In the genomic region with DNA sequence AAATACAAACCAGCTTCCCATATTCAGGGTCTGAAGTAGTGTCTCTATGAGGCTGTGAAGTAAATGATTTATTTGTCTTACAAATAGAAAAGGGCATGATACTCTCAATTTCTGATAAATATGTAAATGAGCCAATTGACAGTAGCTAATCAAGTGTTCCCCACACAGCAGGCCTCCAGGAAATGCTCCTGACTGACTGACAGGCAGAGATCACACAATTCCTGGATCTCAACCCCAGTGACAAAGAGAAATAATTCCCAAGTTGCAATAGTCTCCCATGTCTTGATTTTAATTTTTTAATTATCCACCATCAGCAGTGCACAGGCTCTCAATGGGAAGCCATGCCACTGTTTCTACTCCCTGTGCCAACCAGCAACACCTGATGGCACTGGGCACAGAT, we compare ENCODE assay signal across 20 cellular contexts.
"Had no signal": no experiment of that assay in that cellular context is flagged by ENCODE, and none has a peak within 500 bp of the region (broad histone marks: within the 10 kb centered on the region; RNA-seq: fewer than 3 reads in every experiment).

No MANE protein-coding gene starts in this region.

- H3K27me3 Mint-ChIP-seq: activated B cell treated with CpG ODN at 0.5 μM for 24 hours; activated CD4-positive, alpha-beta memory T cell treated with anti-CD3 and anti-CD28 coated beads for 36 hours; activated CD4-positive, alpha-beta T cell treated with anti-CD3 and anti-CD28 coated beads, Interleukin-2, amount 10 ng/mL, durations not matched to agents 24 days and 14 days; T-helper 17 cell had no signal

- H3K27ac Mint-ChIP-seq: activated B cell treated with CpG ODN at 0.5 μM for 24 hours; activated CD4-positive, alpha-beta memory T cell treated with anti-CD3 and anti-CD28 coated beads for 36 hours; activated CD4-positive, alpha-beta T cell treated with anti-CD3 and anti-CD28 coated beads, Interleukin-2, amount 10 ng/mL, durations not matched to agents 24 days and 14 days; activated naive CD4-positive, alpha-beta T cell treated with anti-CD3 and anti-CD28 coated beads for 36 hours; activated naive CD8-positive, alpha-beta T cell; T-helper 17 cell had no signal

- H3K9me3 Mint-ChIP-seq: activated B cell treated with CpG ODN at 0.5 μM for 24 hours; activated CD4-positive, alpha-beta T cell treated with anti-CD3 and anti-CD28 coated beads, Interleukin-2, amount 10 ng/mL, durations not matched to agents 24 days and 14 days; activated naive CD4-positive, alpha-beta T cell treated with anti-CD3 and anti-CD28 coated beads for 36 hours had no signal

- H3K9ac ChIP-seq: KMS-11 had no signal

- H3K36me3 Mint-ChIP-seq: activated CD4-positive, alpha-beta memory T cell treated with anti-CD3 and anti-CD28 coated beads for 36 hours; activated naive CD8-positive, alpha-beta T cell had no signal

- H3K27ac ChIP-seq: KMS-11 had no signal

- H3K4me1 Mint-ChIP-seq: activated B cell treated with CpG ODN at 0.5 μM for 24 hours; activated CD4-positive, alpha-beta T cell treated with anti-CD3 and anti-CD28 coated beads, Interleukin-2, amount 10 ng/mL, durations not matched to agents 24 days and 14 days; T-helper 17 cell had no signal

- DNase-seq: activated B cell treated with CpG ODN at 0.5 μM for 24 hours; activated CD4-positive, alpha-beta memory T cell treated with anti-CD3 and anti-CD28 coated beads for 36 hours; activated CD4-positive, alpha-beta T cell treated with anti-CD3 and anti-CD28 coated beads for 1 hour; activated CD4-positive, alpha-beta T cell treated with anti-CD3 and anti-CD28 coated beads, Interleukin-2, amount 10 ng/mL, durations not matched to agents 24 days and 14 days; activated CD8-positive, alpha-beta memory T cell treated with anti-CD3 and anti-CD28 coated beads for 24 hours; activated effector memory CD4-positive, alpha-beta T cell treated with anti-CD3 and anti-CD28 coated beads, Interleukin-2, amount 50 U/mL, for 16 hours; activated naive CD4-positive, alpha-beta T cell treated with anti-CD3 and anti-CD28 coated beads for 36 hours; activated T-cell treated with anti-CD3 and anti-CD28 coated beads, Interleukin-2, amount 50 U/mL, for 4 hours; cerebellar nuclear complex; NCI-H1092; NCI-H1930; NCI-H2171; NCI-H2227 treated with DMSO at 0.1 percent for 48 hours; NCI-H510A; NCI-H526 treated with DMSO at 0.1 percent for 48 hours; SIG-M5; T-helper 17 cell; T1000 had no signal

- H3K4me3 Mint-ChIP-seq: activated B cell treated with CpG ODN at 0.5 μM for 24 hours; activated CD4-positive, alpha-beta memory T cell treated with anti-CD3 and anti-CD28 coated beads for 36 hours; activated CD4-positive, alpha-beta T cell treated with anti-CD3 and anti-CD28 coated beads, Interleukin-2, amount 10 ng/mL, durations not matched to agents 24 days and 14 days; activated naive CD4-positive, alpha-beta T cell treated with anti-CD3 and anti-CD28 coated beads for 36 hours; activated naive CD8-positive, alpha-beta T cell; activated T-cell treated with anti-CD3 and anti-CD28 coated beads, Interleukin-2, amount 50 U/mL, for 4 hours; T-helper 17 cell had no signal
